Comparison of ENCODE assay signal across 1 cellular context in the genomic region with DNA sequence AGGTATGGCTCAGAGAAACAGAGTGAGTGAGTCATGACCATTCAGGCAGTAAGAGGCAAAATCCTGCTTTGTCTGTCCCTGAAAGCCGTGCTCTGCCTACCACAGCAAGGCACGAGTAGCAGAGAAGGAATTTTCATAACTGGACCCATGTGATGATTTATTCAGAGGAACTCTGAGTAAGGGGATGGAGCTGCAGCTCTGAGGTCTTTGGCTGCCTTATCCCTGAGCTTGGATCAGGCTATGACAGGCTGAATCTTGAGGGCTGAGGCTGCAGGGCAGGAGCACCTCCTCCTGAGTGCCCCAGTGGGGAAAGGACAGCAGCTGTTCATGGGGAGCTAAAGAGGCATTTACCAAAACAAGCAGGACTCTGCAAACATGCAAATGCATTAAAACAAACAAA.
TF ChIP-seq lines count a peak whose summit lies in the region.

No MANE protein-coding gene starts in this region.

TF ChIP-seq in H1, 55 proteins besides CTCF, POLR2A, EP300 and RAD21 (continued from another document):
- TF ChIP-seq, protein P1, sequence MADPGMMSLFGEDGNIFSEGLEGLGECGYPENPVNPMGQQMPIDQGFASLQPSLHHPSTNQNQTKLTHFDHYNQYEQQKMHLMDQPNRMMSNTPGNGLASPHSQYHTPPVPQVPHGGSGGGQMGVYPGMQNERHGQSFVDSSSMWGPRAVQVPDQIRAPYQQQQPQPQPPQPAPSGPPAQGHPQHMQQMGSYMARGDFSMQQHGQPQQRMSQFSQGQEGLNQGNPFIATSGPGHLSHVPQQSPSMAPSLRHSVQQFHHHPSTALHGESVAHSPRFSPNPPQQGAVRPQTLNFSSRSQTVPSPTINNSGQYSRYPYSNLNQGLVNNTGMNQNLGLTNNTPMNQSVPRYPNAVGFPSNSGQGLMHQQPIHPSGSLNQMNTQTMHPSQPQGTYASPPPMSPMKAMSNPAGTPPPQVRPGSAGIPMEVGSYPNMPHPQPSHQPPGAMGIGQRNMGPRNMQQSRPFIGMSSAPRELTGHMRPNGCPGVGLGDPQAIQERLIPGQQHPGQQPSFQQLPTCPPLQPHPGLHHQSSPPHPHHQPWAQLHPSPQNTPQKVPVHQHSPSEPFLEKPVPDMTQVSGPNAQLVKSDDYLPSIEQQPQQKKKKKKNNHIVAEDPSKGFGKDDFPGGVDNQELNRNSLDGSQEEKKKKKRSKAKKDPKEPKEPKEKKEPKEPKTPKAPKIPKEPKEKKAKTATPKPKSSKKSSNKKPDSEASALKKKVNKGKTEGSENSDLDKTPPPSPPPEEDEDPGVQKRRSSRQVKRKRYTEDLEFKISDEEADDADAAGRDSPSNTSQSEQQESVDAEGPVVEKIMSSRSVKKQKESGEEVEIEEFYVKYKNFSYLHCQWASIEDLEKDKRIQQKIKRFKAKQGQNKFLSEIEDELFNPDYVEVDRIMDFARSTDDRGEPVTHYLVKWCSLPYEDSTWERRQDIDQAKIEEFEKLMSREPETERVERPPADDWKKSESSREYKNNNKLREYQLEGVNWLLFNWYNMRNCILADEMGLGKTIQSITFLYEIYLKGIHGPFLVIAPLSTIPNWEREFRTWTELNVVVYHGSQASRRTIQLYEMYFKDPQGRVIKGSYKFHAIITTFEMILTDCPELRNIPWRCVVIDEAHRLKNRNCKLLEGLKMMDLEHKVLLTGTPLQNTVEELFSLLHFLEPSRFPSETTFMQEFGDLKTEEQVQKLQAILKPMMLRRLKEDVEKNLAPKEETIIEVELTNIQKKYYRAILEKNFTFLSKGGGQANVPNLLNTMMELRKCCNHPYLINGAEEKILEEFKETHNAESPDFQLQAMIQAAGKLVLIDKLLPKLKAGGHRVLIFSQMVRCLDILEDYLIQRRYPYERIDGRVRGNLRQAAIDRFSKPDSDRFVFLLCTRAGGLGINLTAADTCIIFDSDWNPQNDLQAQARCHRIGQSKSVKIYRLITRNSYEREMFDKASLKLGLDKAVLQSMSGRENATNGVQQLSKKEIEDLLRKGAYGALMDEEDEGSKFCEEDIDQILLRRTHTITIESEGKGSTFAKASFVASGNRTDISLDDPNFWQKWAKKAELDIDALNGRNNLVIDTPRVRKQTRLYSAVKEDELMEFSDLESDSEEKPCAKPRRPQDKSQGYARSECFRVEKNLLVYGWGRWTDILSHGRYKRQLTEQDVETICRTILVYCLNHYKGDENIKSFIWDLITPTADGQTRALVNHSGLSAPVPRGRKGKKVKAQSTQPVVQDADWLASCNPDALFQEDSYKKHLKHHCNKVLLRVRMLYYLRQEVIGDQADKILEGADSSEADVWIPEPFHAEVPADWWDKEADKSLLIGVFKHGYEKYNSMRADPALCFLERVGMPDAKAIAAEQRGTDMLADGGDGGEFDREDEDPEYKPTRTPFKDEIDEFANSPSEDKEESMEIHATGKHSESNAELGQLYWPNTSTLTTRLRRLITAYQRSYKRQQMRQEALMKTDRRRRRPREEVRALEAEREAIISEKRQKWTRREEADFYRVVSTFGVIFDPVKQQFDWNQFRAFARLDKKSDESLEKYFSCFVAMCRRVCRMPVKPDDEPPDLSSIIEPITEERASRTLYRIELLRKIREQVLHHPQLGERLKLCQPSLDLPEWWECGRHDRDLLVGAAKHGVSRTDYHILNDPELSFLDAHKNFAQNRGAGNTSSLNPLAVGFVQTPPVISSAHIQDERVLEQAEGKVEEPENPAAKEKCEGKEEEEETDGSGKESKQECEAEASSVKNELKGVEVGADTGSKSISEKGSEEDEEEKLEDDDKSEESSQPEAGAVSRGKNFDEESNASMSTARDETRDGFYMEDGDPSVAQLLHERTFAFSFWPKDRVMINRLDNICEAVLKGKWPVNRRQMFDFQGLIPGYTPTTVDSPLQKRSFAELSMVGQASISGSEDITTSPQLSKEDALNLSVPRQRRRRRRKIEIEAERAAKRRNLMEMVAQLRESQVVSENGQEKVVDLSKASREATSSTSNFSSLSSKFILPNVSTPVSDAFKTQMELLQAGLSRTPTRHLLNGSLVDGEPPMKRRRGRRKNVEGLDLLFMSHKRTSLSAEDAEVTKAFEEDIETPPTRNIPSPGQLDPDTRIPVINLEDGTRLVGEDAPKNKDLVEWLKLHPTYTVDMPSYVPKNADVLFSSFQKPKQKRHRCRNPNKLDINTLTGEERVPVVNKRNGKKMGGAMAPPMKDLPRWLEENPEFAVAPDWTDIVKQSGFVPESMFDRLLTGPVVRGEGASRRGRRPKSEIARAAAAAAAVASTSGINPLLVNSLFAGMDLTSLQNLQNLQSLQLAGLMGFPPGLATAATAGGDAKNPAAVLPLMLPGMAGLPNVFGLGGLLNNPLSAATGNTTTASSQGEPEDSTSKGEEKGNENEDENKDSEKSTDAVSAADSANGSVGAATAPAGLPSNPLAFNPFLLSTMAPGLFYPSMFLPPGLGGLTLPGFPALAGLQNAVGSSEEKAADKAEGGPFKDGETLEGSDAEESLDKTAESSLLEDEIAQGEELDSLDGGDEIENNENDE (IDR thresholded peaks at IDR 0.05; ENCODE audit: insufficient replicate concordance, low read length) = peak; percentile 59
- no peak for TF ChIP-seq SRF (IDR thresholded peaks at IDR 0.05; ENCODE audit: low read depth, low read length)
TF ChIP-seq in H1: peak in this region for 2.
